In genomic region chr10:26606389-26606877, GRCh38 we compare ENCODE assay signal across 8 cellular contexts.
DNase-seq lines count a peak whose midpoint lies in the region; ATAC-seq, FAIRE-seq and TF ChIP-seq lines count a peak whose summit lies in the region.
"Not testable (repeated sequence)": the region's sequence is repeated elsewhere in the genome, so short reads cannot be mapped to it uniquely, and the experiment has no call there.

No MANE protein-coding gene starts in this region.

- H3K27me3 Mint-ChIP-seq in activated naive CD8-positive, alpha-beta T cell treated with anti-CD3 and anti-CD28 coated beads, Interleukin-2, amount 10 ng/mL, durations not matched to agents 7 days and 5 days = not testable (repeated sequence)
- peaks cover 23% of the 10 kb centered on the region for H3K27me3 Mint-ChIP-seq in mesothelial cell of epicardium (ENCODE audit: low read depth)

- H3K27me3 ChIP-seq in upper lobe of right lung = not testable (repeated sequence)

- not testable (repeated sequence) for H3K4me3 Mint-ChIP-seq in activated naive CD8-positive, alpha-beta T cell treated with anti-CD3 and anti-CD28 coated beads, Interleukin-2, amount 10 ng/mL, durations not matched to agents 7 days and 5 days; mesothelial cell of epicardium

- H3K36me3 ChIP-seq in upper lobe of right lung = not testable (repeated sequence)

- H3K27ac ChIP-seq in upper lobe of right lung = not testable (repeated sequence)

- not testable (repeated sequence) for H3K4me1 ChIP-seq in upper lobe of right lung

- POLR2A ChIA-PET in activated naive CD8-positive, alpha-beta T cell treated with anti-CD3 and anti-CD28 coated beads, Interleukin-2, amount 10 ng/mL, durations not matched to agents 7 days and 5 days (lab: Charles Lee) = not testable (repeated sequence)

- H3K36me3 Mint-ChIP-seq in activated naive CD8-positive, alpha-beta T cell treated with anti-CD3 and anti-CD28 coated beads, Interleukin-2, amount 10 ng/mL, durations not matched to agents 7 days and 5 days; mesothelial cell of epicardium: not testable (repeated sequence)

- H3K27ac Mint-ChIP-seq in activated naive CD8-positive, alpha-beta T cell treated with anti-CD3 and anti-CD28 coated beads, Interleukin-2, amount 10 ng/mL, durations not matched to agents 7 days and 5 days; mesothelial cell of epicardium: not testable (repeated sequence)

- intact Hi-C loops in upper lobe of right lung (cut with DNase I) = not testable (repeated sequence)

- H3K4me3 ChIP-seq in fibroblast of mammary gland (ENCODE audit: control insufficient read depth, low read depth, low read length); upper lobe of right lung: not testable (repeated sequence)

- not testable (repeated sequence) for H3K4me1 Mint-ChIP-seq in activated naive CD8-positive, alpha-beta T cell treated with anti-CD3 and anti-CD28 coated beads, Interleukin-2, amount 10 ng/mL, durations not matched to agents 7 days and 5 days; mesothelial cell of epicardium

- ATAC-seq in GM21423 (IDR thresholded peaks at IDR 0.05; ENCODE audit: unreplicated experiment) (peak; percentile 69), HG03520 (IDR thresholded peaks at IDR 0.05; ENCODE audit: unreplicated experiment) (peak; percentile 64), upper lobe of right lung (peak; percentile 73)
- peak; percentile 52 for ATAC-seq in activated naive CD8-positive, alpha-beta T cell treated with anti-CD3 and anti-CD28 coated beads, Interleukin-2, amount 10 ng/mL, durations not matched to agents 7 days and 5 days (ENCODE audit: low read depth)

- not testable (repeated sequence) for H3K9me3 ChIP-seq in upper lobe of right lung

- peak; percentile 98 for FAIRE-seq in G401.6 (lab: Jason Lieb, UNC)

- not testable (repeated sequence) for H3K9me3 Mint-ChIP-seq in activated naive CD8-positive, alpha-beta T cell treated with anti-CD3 and anti-CD28 coated beads, Interleukin-2, amount 10 ng/mL, durations not matched to agents 7 days and 5 days; mesothelial cell of epicardium

- peak; percentile 3 for DNase-seq in NOMO-1 treated with DMSO at 0.1 percent for 48 hours (lab: John Stamatoyannopoulos, UW; ENCODE audit: unreplicated experiment)
- DNase-seq in activated naive CD8-positive, alpha-beta T cell treated with anti-CD3 and anti-CD28 coated beads, Interleukin-2, amount 10 ng/mL, durations not matched to agents 7 days and 5 days; fibroblast of mammary gland (ENCODE audit: low read depth); mesothelial cell of epicardium (ENCODE audit: low spot score in 2 of 2, unreplicated experiment in 2 of 2); upper lobe of right lung: not testable (repeated sequence)

- TF ChIP-seq CTCF in fibroblast of mammary gland (conservative IDR thresholded peaks at IDR 0.05; ENCODE audit: control insufficient read depth, insufficient read depth, low read depth, low read length) = peak; percentile 35
- peak; percentile 69 for TF ChIP-seq CTCF in mesothelial cell of epicardium (IDR thresholded peaks at IDR 0.05; ENCODE audit: unreplicated experiment)
- peak; percentile 57 for TF ChIP-seq CTCF in upper lobe of right lung (IDR thresholded peaks at IDR 0.05)
